Comparison of ENCODE assay signal across 21 cellular contexts in genomic region chr4:98969813-98970212, GRCh38.
"Had no signal": no experiment of that assay in that cellular context is flagged by ENCODE, and none has a peak within 500 bp of the region (broad histone marks: within the 10 kb centered on the region; RNA-seq: fewer than 3 reads in every experiment).

No MANE protein-coding gene starts in this region.

- H3K4me3 ChIP-seq: body of pancreas, mucosa of descending colon, sigmoid colon, transverse colon had no signal

- H3K27ac ChIP-seq: body of pancreas, sigmoid colon, transverse colon had no signal

- ATAC-seq: activated T-cell treated with anti-CD3 and anti-CD28 coated beads, Interleukin-2, amount 50 U/mL, for 72 hours; body of pancreas; left cardiac atrium; mucosa of descending colon; stimulated activated naive B cell treated with anti-CD40 and anti-IgM and Interleukin-4, amounts not matched to agents 10 μg/mL and 1 μg/mL and 100 μg/mL, for 72 hours; T-helper 17 cell had no signal

- H3K9me3 ChIP-seq: body of pancreas, mucosa of descending colon, sigmoid colon, transverse colon had no signal

- H3K4me1 ChIP-seq: body of pancreas, sigmoid colon, transverse colon had no signal

- H3K27me3 ChIP-seq: body of pancreas, sigmoid colon, transverse colon had no signal

- H3K36me3 ChIP-seq: sigmoid colon, transverse colon had no signal

- DNase-seq: activated CD4-positive, alpha-beta memory T cell treated with anti-CD3 and anti-CD28 coated beads for 36 hours; activated CD4-positive, alpha-beta T cell treated with anti-CD3 and anti-CD28 coated beads for 48 hours; activated effector memory CD4-positive, alpha-beta T cell treated with Interleukin-2 at 50 U/mL for 16 hours; activated naive CD4-positive, alpha-beta T cell treated with anti-CD3 and anti-CD28 coated beads for 36 hours; activated naive CD8-positive, alpha-beta T cell treated with anti-CD3 and anti-CD28 coated beads, Interleukin-2, amount 10 ng/mL, durations not matched to agents 7 days and 5 days; activated T-cell treated with anti-CD3 and anti-CD28 coated beads, Interleukin-2, amount 50 U/mL, for 72 hours; body of pancreas; dermis blood vessel endothelial cell; effector CD8-positive, alpha-beta T cell; glutamatergic neuron; islet precursor cell; left cardiac atrium; mucosa of descending colon; nephron progenitor cell; sigmoid colon; stimulated activated CD4-positive, alpha-beta T cell treated with anti-CD3 and anti-CD28 coated beads, Interleukin-2, amount 100 ng/mL, for 48 hours; stimulated activated CD8-positive, alpha-beta memory T cell treated with anti-CD3 and anti-CD28 coated beads, Interleukin-4, amount 100 ng/mL, for 48 hours; stimulated activated naive B cell treated with anti-CD40 and anti-IgM and Interleukin-4, amounts not matched to agents 10 μg/mL and 1 μg/mL and 100 μg/mL, for 72 hours; SW 1271; T-helper 17 cell; transverse colon had no signal
